16 cellular contexts compared by ENCODE assay signal in the genomic region with DNA sequence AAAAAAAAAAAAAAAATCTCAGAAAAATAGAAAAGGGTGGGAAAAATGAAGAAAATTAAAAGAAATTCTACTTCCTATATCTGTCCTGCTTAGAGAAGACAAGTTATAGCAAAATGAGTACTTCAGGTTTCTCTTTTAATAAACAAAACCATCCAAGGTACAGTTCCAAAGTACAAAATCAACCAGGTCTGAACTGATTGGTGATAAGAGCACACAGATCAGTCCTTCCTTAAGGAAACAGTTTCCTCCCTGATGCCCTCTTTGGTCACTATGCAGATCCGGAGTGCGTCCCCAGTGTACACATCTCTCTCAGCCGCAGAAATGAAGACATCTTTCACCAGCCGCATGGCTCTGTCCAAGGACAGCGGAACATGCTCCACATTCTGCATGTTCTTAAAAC. TPM values are rescaled to one million over a fixed set of nuclear protein-coding genes. Genes with fewer than 3 reads are reported as not detected.
DNase-seq lines count a peak whose midpoint lies in the region; ATAC-seq, FAIRE-seq and TF ChIP-seq lines count a peak whose summit lies in the region.
"Had no signal": no experiment of that assay in that cellular context is flagged by ENCODE, and none has a peak within 500 bp of the region (broad histone marks: within the 10 kb centered on the region; RNA-seq: fewer than 3 reads in every experiment).

No MANE protein-coding gene starts in this region.

- H3K27me3 ChIP-seq in Caco-2 (replicated peaks; ENCODE audit: control insufficient read depth, insufficient read depth, low read length): no peaks in the 10 kb centered on the region
- H3K27me3 ChIP-seq: BE2C had no signal

- ATAC-seq in left colon: peak; percentile 58
- peak; percentile 36 for ATAC-seq in mucosa of descending colon
- ATAC-seq: A549, HCT116 had no signal

- no peak overlapping the region for H3K4me3 ChIP-seq in Caco-2 (ENCODE audit: low read depth, low read length)
- no peak overlapping the region for H3K4me3 ChIP-seq in mucosa of descending colon
- H3K4me3 ChIP-seq: A549, GM23248 had no signal

- POLR2A ChIA-PET in Caco-2 (lab: Charles Lee): no interaction called here

- H3K4me1 ChIP-seq in Caco-2: peaks cover 20% of the 10 kb centered on the region
- H3K4me1 ChIP-seq in mucosa of descending colon (ENCODE audit: low read depth): no peaks in the 10 kb centered on the region
- H3K4me1 ChIP-seq: A549, BE2C had no signal

- H3K4me1 Mint-ChIP-seq in Caco-2 (ENCODE audit: low read depth, unreplicated experiment): peaks cover 11% of the 10 kb centered on the region

- H3K27me3 Mint-ChIP-seq in Caco-2 (ENCODE audit: insufficient read depth, unreplicated experiment): no peaks in the 10 kb centered on the region
- H3K27me3 Mint-ChIP-seq: CD4-positive, alpha-beta memory T cell; IgD-negative memory B cell had no signal

- CTCF ChIA-PET in Caco-2 (lab: Charles Lee): no interaction called here

- no peak for TF ChIP-seq CTCF in Caco-2 (IDR thresholded peaks at IDR 0.05; ENCODE audit: insufficient read depth in 1 of 2, low read depth in 1 of 2, low read length in 1 of 2, severe bottlenecking in 1 of 2, unreplicated experiment in 1 of 2)
- no peak for TF ChIP-seq CTCF in mucosa of descending colon (IDR thresholded peaks at IDR 0.05)

- H3K9me3 Mint-ChIP-seq in Caco-2 (ENCODE audit: unreplicated experiment): no peaks in the 10 kb centered on the region
- H3K9me3 Mint-ChIP-seq: CD4-positive, alpha-beta memory T cell; IgD-negative memory B cell had no signal

- H3K36me3 ChIP-seq in Caco-2 (ENCODE audit: control insufficient read depth, insufficient read depth, low read length) (peaks cover 4% of the 10 kb centered on the region), mucosa of descending colon (ENCODE audit: low read depth) (peaks cover 4% of the 10 kb centered on the region)

- FAIRE-seq in G401.6 (lab: Jason Lieb, UNC): peak; percentile 45
- FAIRE-seq: A549, GM18507, H54 had no signal

- intact Hi-C loops in Caco-2 (cut with micrococcal nuclease; ENCODE audit: unreplicated experiment): no loop called here
- intact Hi-C loops in left colon (cut with DNase I, micrococcal nuclease): no loop called here
- intact Hi-C loops in mucosa of descending colon (cut with DNase I, micrococcal nuclease): no loop called here

- peak overlapping the region; percentile 15 for H3K4me3 Mint-ChIP-seq in Caco-2 (ENCODE audit: unreplicated experiment)
- H3K4me3 Mint-ChIP-seq: CD4-positive, alpha-beta memory T cell; IgD-negative memory B cell had no signal

- peaks cover 67% of the 10 kb centered on the region for H3K36me3 Mint-ChIP-seq in Caco-2 (ENCODE audit: insufficient read depth, unreplicated experiment)

- no TSS peak for BruUV-seq in Caco-2 (replicated peaks; lab: Mats Ljungman, UMichigan)

- H3K27ac Mint-ChIP-seq in Caco-2 (ENCODE audit: unreplicated experiment): no peak overlapping the region
- H3K27ac Mint-ChIP-seq: CD4-positive, alpha-beta memory T cell; IgD-negative memory B cell had no signal

- no peak for DNase-seq in Caco-2
- no peak for DNase-seq in left colon
- no peak for DNase-seq in mucosa of descending colon
- DNase-seq in NOMO-1 (lab: John Stamatoyannopoulos, UW; ENCODE audit: unreplicated experiment in 2 of 2): no peak
- no peak for DNase-seq in hepatic stellate cell (ENCODE audit: low spot score)
- DNase-seq: BE2C; CD4-positive, alpha-beta memory T cell; DND-41; GF-D8; GM23248 had no signal

- H3K9me3 ChIP-seq in Caco-2 (no peaks in the 10 kb centered on the region), mucosa of descending colon (no peaks in the 10 kb centered on the region)
- H3K9me3 ChIP-seq: A549, BE2C had no signal

RNA-seq across cellular contexts. Expression of a gene that starts 18.1 kb away (rescaled TPM):
- total RNA-seq in Caco-2 (2022): 234 and 235 TPM in 2 replicates
- total RNA-seq in left colon: 100 to 1,000 TPM; 118 to 127 TPM
- total RNA-seq in mucosa of descending colon: 100 to 1,000 TPM; 107 to 150 (median 124) TPM

RNA-seq across cellular contexts. Expression of a gene that starts 19.2 kb away (rescaled TPM):
- total RNA-seq in Caco-2 (2022) (20.8 and 23.7 TPM in 2 replicates), left colon (10 to 100 TPM; 11.0 to 12.8 TPM), mucosa of descending colon (10 to 100 TPM; 12.9 to 15.1 (median 13.4) TPM)

RNA-seq across cellular contexts. Expression of a gene that starts 49.4 kb away (rescaled TPM):
- total RNA-seq in Caco-2 (2022) (73.0 and 74.4 TPM in 2 replicates), left colon (10 to 100 TPM; 42.4 to 48.7 TPM), mucosa of descending colon (10 to 100 TPM; 43.5 to 47.2 (median 43.7) TPM)
